ENCODE assay signal across 21 cellular contexts in genomic region chr6:155388546-155388945, GRCh38.
"Had no signal": no experiment of that assay in that cellular context is flagged by ENCODE, and none has a peak within 500 bp of the region (broad histone marks: within the 10 kb centered on the region; RNA-seq: fewer than 3 reads in every experiment).

No MANE protein-coding gene starts in this region.

- FAIRE-seq: frontal cortex, keratinocyte, urothelium cell line had no signal

- H3K4me3 ChIP-seq: colonic mucosa, skin epidermis, tibial artery had no signal

- H3K36me3 ChIP-seq: colonic mucosa, tibial artery had no signal

- H3K27ac ChIP-seq: colonic mucosa, skin epidermis, tibial artery had no signal

- H3K27me3 ChIP-seq: colonic mucosa, tibial artery had no signal

- DNase-seq: activated B cell treated with CpG ODN at 0.5 μM for 24 hours; activated CD4-positive, alpha-beta T cell treated with anti-CD3 and anti-CD28 coated beads for 48 hours; activated CD8-positive, alpha-beta T cell treated with anti-CD3 and anti-CD28 coated beads for 36 hours; activated effector memory CD4-positive, alpha-beta T cell treated with Interleukin-2 at 50 U/mL for 16 hours; activated naive CD4-positive, alpha-beta T cell treated with anti-CD3 and anti-CD28 coated beads, Interleukin-2, amount 50 U/mL, for 16 hours; activated T-cell treated with anti-CD3 and anti-CD28 coated beads, Interleukin-2, amount 50 U/mL, for 4 hours; caudate nucleus; colonic mucosa; mesendoderm; nucleus accumbens; right cardiac atrium; stimulated activated CD4-positive, alpha-beta T cell treated with anti-CD3 and anti-CD28 coated beads, Interleukin-15, amount 100 ng/mL, for 24 hours; stimulated activated CD4-positive, alpha-beta T cell treated with anti-CD3 and anti-CD28 coated beads, Interleukin-4, amount 100 ng/mL, for 1 hour; stimulated activated naive B cell treated with anti-CD40 and anti-IgM and Interleukin-4, amounts not matched to agents 10 μg/mL and 1 μg/mL and 100 μg/mL, for 72 hours; T-helper 17 cell; tibial artery had no signal

- H3K4me1 ChIP-seq: colonic mucosa had no signal

- H3K9me3 ChIP-seq: colonic mucosa had no signal

- ATAC-seq: activated CD8-positive, alpha-beta T cell treated with anti-CD3 and anti-CD28 coated beads for 36 hours; activated T-cell treated with anti-CD3 and anti-CD28 coated beads, Interleukin-2, amount 50 U/mL, for 4 hours; natural killer cell treated with Interleukin-12 subunit alpha and Interleukin-12 subunit beta and Interleukin-15 and Interleukin-18, amount 100 ng/mL, for 72 hours; right cardiac atrium; stimulated activated naive B cell treated with anti-CD40 and anti-IgM and Interleukin-4, amounts not matched to agents 10 μg/mL and 1 μg/mL and 100 μg/mL, for 72 hours; T-helper 17 cell had no signal
